ENCODE assay signal across 1 cellular context in the genomic region with DNA sequence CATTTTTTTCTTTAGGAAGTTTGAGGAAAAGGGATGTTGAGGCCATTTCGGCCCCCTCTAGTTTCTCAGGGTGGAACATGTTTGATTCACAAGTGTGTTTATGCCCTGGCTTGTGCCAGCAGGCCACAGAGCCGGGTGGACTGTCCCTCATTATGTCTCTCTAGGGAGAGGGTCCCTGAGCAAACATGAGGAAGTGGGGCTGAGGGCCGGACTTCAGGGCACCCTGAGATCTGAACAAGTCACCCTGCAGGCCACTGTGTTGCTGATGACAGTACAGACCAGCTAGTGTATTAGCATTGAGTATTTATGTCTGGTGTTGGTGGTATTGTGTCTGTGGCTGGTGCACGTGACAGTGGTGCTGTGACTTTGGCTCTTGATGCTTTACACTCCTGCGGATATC.
TF ChIP-seq lines count a peak whose summit lies in the region.

No MANE protein-coding gene starts in this region.

TF ChIP-seq in GM12878, 131 proteins besides CTCF, POLR2A, EP300 and RAD21:
- TF ChIP-seq BHLHE40 (IDR thresholded peaks at IDR 0.05; ENCODE audit: borderline replicate concordance in 1 of 2, low read depth in 2 of 2, low read length in 1 of 2) (peak; percentile 23 to 56; a peak in 2 of 4 replicates), TARDBP (IDR thresholded peaks at IDR 0.05; ENCODE audit: borderline replicate concordance) (no peak)
